In the genomic region with DNA sequence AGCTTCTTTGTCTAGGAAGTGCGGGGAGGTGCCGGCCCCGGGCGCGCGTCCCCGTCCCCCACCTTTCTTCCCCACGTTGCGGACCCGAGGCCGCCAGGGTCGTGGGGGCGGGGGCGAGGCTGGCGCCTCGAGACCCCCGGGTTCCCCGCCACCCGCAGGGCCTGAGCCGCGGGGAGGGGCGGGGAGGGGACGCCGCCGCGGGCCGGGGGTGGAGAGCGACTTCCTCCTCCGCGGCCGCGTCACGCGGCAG, we compare ENCODE assay signal across 8 cellular contexts. TPM values are rescaled to one million over a fixed set of nuclear protein-coding genes. Genes with fewer than 3 reads are reported as not detected.
A peak's percentile ranks its signal among the peaks of the same experiment; 100 is the strongest.
DNase-seq lines count a peak whose midpoint lies in the region; ATAC-seq and TF ChIP-seq lines count a peak whose summit lies in the region.
"Had no signal": no experiment of that assay in that cellular context is flagged by ENCODE, and none has a peak within 500 bp of the region (broad histone marks: within the 10 kb centered on the region; RNA-seq: fewer than 3 reads in every experiment).

No MANE protein-coding gene starts in this region.

- DNase-seq in HFFc6 (no peak), GM20000 (ENCODE audit: low spot score) (no peak)
- DNase-seq in activated CD4-positive, alpha-beta memory T cell treated with anti-CD3 and anti-CD28 coated beads for 36 hours, result no peak
- DNase-seq: NCI-H2107 had no signal

- intact Hi-C loops in activated CD4-positive, alpha-beta memory T cell treated with anti-CD3 and anti-CD28 coated beads for 36 hours (cut with micrococcal nuclease), result loop anchor here (2.0 kb wide), 1 partner anchor 346 kb away; the partner anchor contains the start of gene P4HB

- POLR2A ChIA-PET in activated CD4-positive, alpha-beta memory T cell treated with anti-CD3 and anti-CD28 coated beads for 36 hours (lab: Charles Lee), result interaction anchor here (1.2 kb wide), 1 partner anchor 30 kb away, joined by 5 read pairs; no protein-coding TSS in a partner anchor

- peaks cover 28% of the 10 kb centered on the region for H3K27me3 Mint-ChIP-seq in HFFc6 (ENCODE audit: insufficient read depth)
- no peaks in the 10 kb centered on the region for H3K27me3 Mint-ChIP-seq in activated CD4-positive, alpha-beta memory T cell treated with anti-CD3 and anti-CD28 coated beads for 36 hours
- no peaks in the 10 kb centered on the region for H3K27me3 Mint-ChIP-seq in stimulated activated memory B cell treated with anti-CD40 and anti-IgM and Interleukin-4, amounts not matched to agents 10 μg/mL and 1 μg/mL and 100 μg/mL, for 72 hours

- ATAC-seq in stimulated activated memory B cell treated with anti-CD40 and anti-IgM and Interleukin-4, amounts not matched to agents 10 μg/mL and 1 μg/mL and 100 μg/mL, for 72 hours, result no peak
- ATAC-seq in HG03521 (IDR thresholded peaks at IDR 0.05; ENCODE audit: unreplicated experiment), result no peak
- no peak for ATAC-seq in HG02642 (IDR thresholded peaks at IDR 0.05; ENCODE audit: poor library complexity, unreplicated experiment)

- peaks cover 28% of the 10 kb centered on the region for H3K9me3 Mint-ChIP-seq in HFFc6
- no peaks in the 10 kb centered on the region for H3K9me3 Mint-ChIP-seq in activated CD4-positive, alpha-beta memory T cell treated with anti-CD3 and anti-CD28 coated beads for 36 hours
- no peaks in the 10 kb centered on the region for H3K9me3 Mint-ChIP-seq in stimulated activated memory B cell treated with anti-CD40 and anti-IgM and Interleukin-4, amounts not matched to agents 10 μg/mL and 1 μg/mL and 100 μg/mL, for 72 hours

- peaks cover 35% of the 10 kb centered on the region for H3K36me3 Mint-ChIP-seq in HFFc6 (ENCODE audit: low read depth)
- peaks cover 29% of the 10 kb centered on the region for H3K36me3 Mint-ChIP-seq in activated CD4-positive, alpha-beta memory T cell treated with anti-CD3 and anti-CD28 coated beads for 36 hours
- peaks cover 43% of the 10 kb centered on the region for H3K36me3 Mint-ChIP-seq in stimulated activated memory B cell treated with anti-CD40 and anti-IgM and Interleukin-4, amounts not matched to agents 10 μg/mL and 1 μg/mL and 100 μg/mL, for 72 hours

- TF ChIP-seq CTCF in HFFc6 (IDR thresholded peaks at IDR 0.05), result no peak
- TF ChIP-seq CTCF in GM20000 (IDR thresholded peaks at IDR 0.05; ENCODE audit: extremely low read depth, missing control alignments), result no peak

- peaks cover 23% of the 10 kb centered on the region for H3K4me1 Mint-ChIP-seq in HFFc6 (ENCODE audit: low read depth)
- peaks cover 25% of the 10 kb centered on the region for H3K4me1 Mint-ChIP-seq in activated CD4-positive, alpha-beta memory T cell treated with anti-CD3 and anti-CD28 coated beads for 36 hours (ENCODE audit: low read depth)
- H3K4me1 Mint-ChIP-seq in stimulated activated memory B cell treated with anti-CD40 and anti-IgM and Interleukin-4, amounts not matched to agents 10 μg/mL and 1 μg/mL and 100 μg/mL, for 72 hours, result peaks cover 58% of the 10 kb centered on the region

- CTCF ChIA-PET in activated CD4-positive, alpha-beta memory T cell treated with anti-CD3 and anti-CD28 coated beads for 36 hours (lab: Charles Lee), result interaction anchor here (1.3 kb wide), 1 partner anchor 38 kb away, joined by 4 read pairs; the partner anchor contains the start of gene FAAP100

- peak overlapping the region; percentile 85 for H3K4me3 Mint-ChIP-seq in HFFc6
- peak overlapping the region; percentile 82 for H3K4me3 Mint-ChIP-seq in activated CD4-positive, alpha-beta memory T cell treated with anti-CD3 and anti-CD28 coated beads for 36 hours
- peak overlapping the region; percentile 92 for H3K4me3 Mint-ChIP-seq in stimulated activated memory B cell treated with anti-CD40 and anti-IgM and Interleukin-4, amounts not matched to agents 10 μg/mL and 1 μg/mL and 100 μg/mL, for 72 hours

- peak overlapping the region; percentile 56 for H3K4me3 ChIP-seq in iPS-11a (ENCODE audit: low read depth, low read length)

- peak overlapping the region; percentile 78 for H3K27ac Mint-ChIP-seq in HFFc6
- peak overlapping the region; percentile 83 for H3K27ac Mint-ChIP-seq in activated CD4-positive, alpha-beta memory T cell treated with anti-CD3 and anti-CD28 coated beads for 36 hours
- H3K27ac Mint-ChIP-seq in stimulated activated memory B cell treated with anti-CD40 and anti-IgM and Interleukin-4, amounts not matched to agents 10 μg/mL and 1 μg/mL and 100 μg/mL, for 72 hours, result peak overlapping the region; percentile 92

RNA-seq across cellular contexts. Expression of gene ACTG1, which starts 1.8 kb away (rescaled TPM):
- over 10,000 TPM in 3 of 6 experiments, 1,000 to 10,000 TPM in 3; 7,891 to 11,135 (median 9,908) TPM for total RNA-seq in HFFc6 (2021; fragmentation: NEBNext Ultra II Directional; extraction: Animal tissue kit (Norgen Biotek cat#: 25700))
- 1,000 to 10,000 TPM; 3,773 to 3,928 TPM for total RNA-seq in activated CD4-positive, alpha-beta memory T cell treated with anti-CD3 and anti-CD28 coated beads for 36 hours

RNA-seq across cellular contexts. Expression of gene FSCN2, which starts 13.8 kb away (rescaled TPM):
- total RNA-seq in HFFc6 (2021; fragmentation: NEBNext Ultra II Directional; extraction: Animal tissue kit (Norgen Biotek cat#: 25700)), result 1 to 10 TPM in 3 of 6 experiments, under 1 TPM in 3; 0.71 to 1.4 (median 0.99) TPM
- under 1 TPM; 0.33 to 0.46 TPM for total RNA-seq in activated CD4-positive, alpha-beta memory T cell treated with anti-CD3 and anti-CD28 coated beads for 36 hours

RNA-seq across cellular contexts. Expression of gene FAAP100, which starts 37.7 kb away (rescaled TPM):
- 10 to 100 TPM; 21.9 to 27.7 (median 23.9) TPM for total RNA-seq in HFFc6 (2021; fragmentation: NEBNext Ultra II Directional; extraction: Animal tissue kit (Norgen Biotek cat#: 25700))
- total RNA-seq in activated CD4-positive, alpha-beta memory T cell treated with anti-CD3 and anti-CD28 coated beads for 36 hours, result 10 to 100 TPM; 33.5 to 39.7 TPM
